In the genomic region with DNA sequence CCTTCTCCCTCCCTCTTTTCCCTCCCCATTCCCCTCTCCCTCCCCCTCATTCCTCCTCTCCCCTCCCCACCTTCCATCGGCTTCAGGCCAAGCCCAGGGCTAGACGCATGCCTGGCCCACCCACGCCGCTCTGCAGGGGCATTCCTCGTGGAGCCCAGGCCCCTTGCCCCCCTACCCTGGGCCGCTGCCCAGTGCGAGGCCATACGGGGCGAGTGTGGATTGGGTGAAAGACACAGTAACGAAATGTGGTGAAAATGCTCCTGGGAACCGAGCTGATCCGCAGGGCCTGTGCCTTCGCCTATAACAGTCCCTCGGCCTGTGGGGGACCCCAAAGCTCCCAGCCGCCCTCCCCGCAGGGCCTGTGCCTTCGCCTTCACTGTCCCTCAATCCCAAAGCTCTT, we compare ENCODE assay signal across 27 cellular contexts. TPM values are rescaled to one million over a fixed set of nuclear protein-coding genes. Genes with fewer than 3 reads are reported as not detected.
"Had no signal": no experiment of that assay in that cellular context is flagged by ENCODE, and none has a peak within 500 bp of the region (broad histone marks: within the 10 kb centered on the region; RNA-seq: fewer than 3 reads in every experiment).

No MANE protein-coding gene starts in this region.

- H3K27me3 ChIP-seq: brain microvascular endothelial cell, cardiac muscle cell, Peyer's patch, SJCRH30 had no signal

- H3K27ac Mint-ChIP-seq: activated CD8-positive, alpha-beta memory T cell treated with anti-CD3 and anti-CD28 coated beads, Interleukin-2, amount 10 ng/mL, durations not matched to agents 7 days and 5 days; activated naive CD4-positive, alpha-beta T cell treated with anti-CD3 and anti-CD28 coated beads, Interleukin-2, amount 50 U/mL, for 72 hours; activated T-cell treated with anti-CD3 and anti-CD28 coated beads, Interleukin-2, amount 50 U/mL, for 24 hours; activated T-helper 1 cell treated with anti-CD3 and anti-CD28 coated beads, Interleukin-12 subunit alpha, Interleukin-12 subunit beta, Interleukin-2, Interleukin-4 antibody, amounts not matched to agents 30 ng/mL and 10 ng/mL and 1 ng/mL, durations not matched to agents 14 hours and 24 hours and 36 hours had no signal

- DNase-seq: activated CD4-positive, alpha-beta T cell treated with anti-CD3 and anti-CD28 coated beads for 48 hours; activated CD4-positive, alpha-beta T cell treated with anti-CD3 and anti-CD28 coated beads, Interleukin-2, amount 50 U/mL, for 48 hours; activated CD8-positive, alpha-beta memory T cell treated with anti-CD3 and anti-CD28 coated beads, Interleukin-2, amount 10 ng/mL, durations not matched to agents 7 days and 5 days; activated effector memory CD4-positive, alpha-beta T cell treated with Interleukin-2 at 50 U/mL for 16 hours; activated naive CD4-positive, alpha-beta T cell treated with Interleukin-2 at 50 U/mL for 16 hours; activated T-cell treated with anti-CD3 and anti-CD28 coated beads, Interleukin-2, amount 50 U/mL, for 24 hours; brain microvascular endothelial cell; Kasumi-1; KBM-7; NCI-H1105 treated with DMSO at 0.1 percent for 48 hours; NCI-H1436 treated with DMSO at 0.1 percent for 48 hours; NCI-H187; NCI-H2081 treated with DMSO at 0.1 percent for 48 hours; NCI-H446; NCI-H524; Peyer's patch; Right ventricle myocardium superior; SJCRH30; SK-N-SH; T-helper 1 cell had no signal

- H3K4me3 ChIP-seq: cardiac muscle cell, Peyer's patch, SJCRH30 had no signal

- H3K9me3 ChIP-seq: Peyer's patch, SJCRH30, SK-N-SH had no signal

- H3K4me3 Mint-ChIP-seq: activated CD8-positive, alpha-beta memory T cell treated with anti-CD3 and anti-CD28 coated beads, Interleukin-2, amount 10 ng/mL, durations not matched to agents 7 days and 5 days; activated T-cell treated with anti-CD3 and anti-CD28 coated beads, Interleukin-2, amount 50 U/mL, for 24 hours; activated T-helper 1 cell treated with anti-CD3 and anti-CD28 coated beads, Interleukin-12 subunit alpha, Interleukin-12 subunit beta, Interleukin-2, Interleukin-4 antibody, amounts not matched to agents 30 ng/mL and 10 ng/mL and 1 ng/mL, durations not matched to agents 14 hours and 24 hours and 36 hours had no signal

- H3K36me3 ChIP-seq: brain microvascular endothelial cell, cardiac muscle cell, Peyer's patch, SJCRH30 had no signal

- H3K4me1 ChIP-seq: Peyer's patch, SJCRH30 had no signal

- H3K9ac ChIP-seq: SK-N-SH had no signal

- H3K27me3 Mint-ChIP-seq: activated CD8-positive, alpha-beta memory T cell treated with anti-CD3 and anti-CD28 coated beads, Interleukin-2, amount 10 ng/mL, durations not matched to agents 7 days and 5 days; activated T-cell treated with anti-CD3 and anti-CD28 coated beads, Interleukin-2, amount 50 U/mL, for 24 hours had no signal

- H3K27ac ChIP-seq: brain microvascular endothelial cell, cardiac muscle cell, Peyer's patch, RWPE1, SJCRH30, VCaP had no signal

- ATAC-seq: activated CD4-positive, CD25-positive, alpha-beta regulatory T cell treated with anti-CD3 and anti-CD28 coated beads, Interleukin-2, amount 50 U/mL, for 24 hours; activated CD8-positive, alpha-beta memory T cell treated with anti-CD3 and anti-CD28 coated beads, Interleukin-2, amount 10 ng/mL, durations not matched to agents 7 days and 5 days; activated naive CD4-positive, alpha-beta T cell treated with anti-CD3 and anti-CD28 coated beads, Interleukin-2, amount 50 U/mL, for 72 hours had no signal

- H3K4me1 Mint-ChIP-seq: activated CD8-positive, alpha-beta memory T cell treated with anti-CD3 and anti-CD28 coated beads, Interleukin-2, amount 10 ng/mL, durations not matched to agents 7 days and 5 days had no signal

- H3K36me3 Mint-ChIP-seq: activated CD8-positive, alpha-beta memory T cell treated with anti-CD3 and anti-CD28 coated beads, Interleukin-2, amount 10 ng/mL, durations not matched to agents 7 days and 5 days; activated naive CD4-positive, alpha-beta T cell treated with anti-CD3 and anti-CD28 coated beads, Interleukin-2, amount 50 U/mL, for 72 hours had no signal

RNA-seq across cellular contexts. Expression of gene ADGRA1, which starts 28.3 kb away (rescaled TPM):
- total RNA-seq: activated CD8-positive, alpha-beta memory T cell treated with anti-CD3 and anti-CD28 coated beads, Interleukin-2, amount 10 ng/mL, durations not matched to agents 7 days and 5 days; activated naive CD4-positive, alpha-beta T cell treated with anti-CD3 and anti-CD28 coated beads, Interleukin-2, amount 50 U/mL, for 72 hours; activated T-helper 1 cell treated with anti-CD3 and anti-CD28 coated beads, Interleukin-12 subunit alpha, Interleukin-12 subunit beta, Interleukin-2, Interleukin-4 antibody, amounts not matched to agents 30 ng/mL and 10 ng/mL and 1 ng/mL, durations not matched to agents 14 hours and 24 hours and 36 hours; Peyer's patch; Right ventricle myocardium superior; T-helper 2 cell treated with Interferon-gamma antibody and Interleukin-4, amounts not matched to agents 100 ng/mL and 5 ng/mL, for 36 hours had no signal
- polyA plus RNA-seq: SK-N-SH had no signal

RNA-seq across cellular contexts. Expression of gene KNDC1, which starts 44.0 kb away (rescaled TPM):
- total RNA-seq: Right ventricle myocardium superior had no signal
